Comparison of ENCODE assay signal across 18 cellular contexts in genomic region chr3:46141807-46142206, GRCh38.
A peak's percentile ranks its signal among the peaks of the same experiment; 100 is the strongest.
DNase-seq lines count a peak whose midpoint lies in the region; ATAC-seq and TF ChIP-seq lines count a peak whose summit lies in the region.
"Had no signal": no experiment of that assay in that cellular context is flagged by ENCODE, and none has a peak within 500 bp of the region (broad histone marks: within the 10 kb centered on the region; RNA-seq: fewer than 3 reads in every experiment).

No MANE protein-coding gene starts in this region.

- H2BK15ac ChIP-seq in H9 (ENCODE audit: low read depth, low read length), result no peak overlapping the region

- H3K79me2 ChIP-seq in H9 (ENCODE audit: insufficient read depth, low read length), result no peaks in the 10 kb centered on the region

- no peak for TF ChIP-seq CTCF in H9 (conservative IDR thresholded peaks at IDR 0.05)

- no peaks in the 10 kb centered on the region for H3K23me2 ChIP-seq in H9 (ENCODE audit: insufficient read length, low read depth, low read length, poor library complexity, severe bottlenecking)

- no peak overlapping the region for H4K5ac ChIP-seq in H9 (ENCODE audit: insufficient read length, low read depth, low read length)

- no peak overlapping the region for H2BK120ac ChIP-seq in H9 (ENCODE audit: low read depth, low read length, poor library complexity, severe bottlenecking)

- H4K20me1 ChIP-seq in H9 (ENCODE audit: control insufficient read depth, insufficient read depth, insufficient read length), result no peaks in the 10 kb centered on the region

- H3K56ac ChIP-seq in H9 (ENCODE audit: insufficient read length, low read depth, low read length), result no peak overlapping the region

- no peak overlapping the region for H3K9ac ChIP-seq in H9 (ENCODE audit: extremely low read depth, insufficient read length, low read length)

- intact Hi-C loops in left ventricle myocardium superior (cut with micrococcal nuclease), result no loop called here

- no peak overlapping the region for H3K14ac ChIP-seq in H9 (ENCODE audit: insufficient read depth, low read length)

- peaks cover 0 to 2% (median 0%) of the 10 kb centered on the region in 3 experiments; a peak in 1 of 7 replicates for H3K36me3 Mint-ChIP-seq in H9 (ENCODE audit: insufficient read depth in 1 of 3, low read depth in 3 of 3)

- no peaks in the 10 kb centered on the region for H3K9me3 ChIP-seq in H9 (ENCODE audit: control insufficient read depth, low read depth, low read length)
- H3K9me3 ChIP-seq: SJCRH30 had no signal

- H3K18ac ChIP-seq in H9 (ENCODE audit: insufficient read length, low read depth, low read length), result no peak overlapping the region

- ATAC-seq in left ventricle myocardium superior, result peak; percentile 28

- peaks cover 3% of the 10 kb centered on the region; the same call in 1 of the 2 replicates for H3K27me3 Mint-ChIP-seq in H9 (ENCODE audit: low read depth)

- no peak overlapping the region for H3T11ph ChIP-seq in H9 (ENCODE audit: low read length)

- H3K27ac Mint-ChIP-seq in H9, result no peak overlapping the region

- H3K4ac ChIP-seq in H9 (ENCODE audit: low read depth, low read length), result no peak overlapping the region

- H3K4me2 ChIP-seq in H9 (ENCODE audit: insufficient read depth, insufficient read length, low read length), result no peak overlapping the region
- H3K4me2 ChIP-seq: PC-9 had no signal

- H4K91ac ChIP-seq in H9 (ENCODE audit: insufficient read length, low read depth, low read length), result no peak overlapping the region

- no peak overlapping the region for H2BK5ac ChIP-seq in H9 (ENCODE audit: insufficient read length, low read length)

- no peak overlapping the region for H2BK20ac ChIP-seq in H9 (ENCODE audit: low read depth, low read length, poor library complexity, severe bottlenecking)

- no peak for DNase-seq in H9
- DNase-seq in MV-4-11 (lab: John Stamatoyannopoulos, UW), result peak; percentile 83
- DNase-seq in left ventricle myocardium superior, result no peak
- DNase-seq in pons (ENCODE audit: low spot score), result peak; percentile 9
- no peak for DNase-seq in activated T-cell treated with anti-CD3 and anti-CD28 coated beads, Interleukin-2, amount 50 U/mL, for 1 hour
- no peak for DNase-seq in NCI-H2029 (lab: John Stamatoyannopoulos, UW)
- no peak for DNase-seq in NCI-H2171 (lab: John Stamatoyannopoulos, UW)
- DNase-seq: ACHN, C1 segment of cervical spinal cord, DND-41, KG1, NCI-H1105, NCI-H2081 treated with DMSO at 0.1 percent for 48 hours, NCI-H510A, NCI-H774, PC-9, SJCRH30 had no signal

- H2BK12ac ChIP-seq in H9 (ENCODE audit: insufficient read length, low read depth, low read length), result no peak overlapping the region

- no peaks in the 10 kb centered on the region for H3K4me1 Mint-ChIP-seq in H9

- H3K23ac ChIP-seq in H9 (ENCODE audit: insufficient read length, low read depth, low read length), result no peak overlapping the region

- H2AFZ ChIP-seq in H9 (ENCODE audit: low read length), result peak overlapping the region; percentile 5
- H2AFZ ChIP-seq: PC-9 had no signal

- H3K9me3 Mint-ChIP-seq in H9, result no peaks in the 10 kb centered on the region; a peak in 1 of 5 replicates

- H4K8ac ChIP-seq in H9 (replicated peaks; ENCODE audit: insufficient read length, low read depth, low read length), result no peak overlapping the region

- no peaks in the 10 kb centered on the region for H3K27me3 ChIP-seq in H9 (ENCODE audit: insufficient read depth, low read length)
- H3K27me3 ChIP-seq: SJCRH30 had no signal

- H3K4me1 ChIP-seq in H9 (ENCODE audit: insufficient read depth, low read length), result no peaks in the 10 kb centered on the region
- H3K4me1 ChIP-seq: SJCRH30 had no signal

- no peak overlapping the region for H3K4me3 Mint-ChIP-seq in H9

- H3K79me1 ChIP-seq in H9 (ENCODE audit: insufficient read depth, low read depth, low read length, poor library complexity, severe bottlenecking), result no peaks in the 10 kb centered on the region

- H3K27ac ChIP-seq in H9 (ENCODE audit: insufficient read length, low read depth, low read length), result no peak overlapping the region
- H3K27ac ChIP-seq: PC-9, RWPE1, SJCRH30 had no signal

- WGBS in H9 (ENCODE audit: extremely low coverage, insufficient read length, low lambda C conversion rate), result no CpG with 5 or more reads among the region's 9 CpGs

- no peak overlapping the region for H2AK5ac ChIP-seq in H9 (ENCODE audit: insufficient read length, low read length)

Comparison
In these comparisons a context has a peak if more than half of its experiments do, and no peak if none do; other contexts are left out.
1. DNase-seq: peak in MV-4-11 (single experiment) and pons (single experiment); none in H9 (single experiment), left ventricle myocardium superior (single experiment), activated T-cell treated with anti-CD3 and anti-CD28 coated beads, Interleukin-2, amount 50 U/mL, for 1 hour (single experiment), NCI-H2029 (single experiment) and NCI-H2171 (single experiment).